In the genomic region with DNA sequence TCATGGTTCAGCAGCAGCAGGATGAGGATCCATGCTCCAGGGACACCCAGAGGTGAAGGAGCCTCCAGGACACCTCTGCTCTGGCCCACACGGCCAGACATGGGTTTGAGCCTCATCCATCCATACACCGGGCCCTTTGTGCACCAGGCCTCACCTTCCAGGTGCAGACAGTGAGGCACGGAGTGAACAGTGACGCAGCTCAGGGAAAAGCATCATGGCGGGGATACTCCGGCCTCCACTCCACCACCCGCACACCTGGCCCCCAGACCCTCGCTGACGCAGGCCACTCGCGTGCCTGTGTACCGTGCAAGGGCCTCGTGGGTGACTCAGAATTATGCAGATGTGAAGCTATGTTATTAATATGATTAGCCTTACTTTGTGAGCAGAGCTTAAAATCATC, we compare ENCODE assay signal across 30 cellular contexts. TPM values are rescaled to one million over a fixed set of nuclear protein-coding genes. Genes with fewer than 3 reads are reported as not detected.
"Had no signal": no experiment of that assay in that cellular context is flagged by ENCODE, and none has a peak within 500 bp of the region (broad histone marks: within the 10 kb centered on the region; RNA-seq: fewer than 3 reads in every experiment).

No MANE protein-coding gene starts in this region.

- H3K4me1 Mint-ChIP-seq: stimulated activated naive B cell treated with anti-CD40 and anti-IgM and Interleukin-4, amounts not matched to agents 10 μg/mL and 1 μg/mL and 100 μg/mL, for 72 hours had no signal

- H3K27ac ChIP-seq: colonic mucosa, epithelial cell of prostate, gastrocnemius medialis, heart left ventricle, parathyroid adenoma, thoracic aorta, tibial nerve, upper lobe of left lung, uterus had no signal

- FAIRE-seq: islet of Langerhans had no signal

- H3K4me1 ChIP-seq: colonic mucosa, gastrocnemius medialis, heart left ventricle, parathyroid adenoma, tibial nerve, upper lobe of left lung, uterus had no signal

- H3K36me3 Mint-ChIP-seq: mesothelial cell of epicardium; stimulated activated naive B cell treated with anti-CD40 and anti-IgM and Interleukin-4, amounts not matched to agents 10 μg/mL and 1 μg/mL and 100 μg/mL, for 72 hours had no signal

- H3K36me3 ChIP-seq: colonic mucosa, gastrocnemius medialis, heart left ventricle, thoracic aorta, tibial nerve, upper lobe of left lung, uterus had no signal

- DNase-seq: colonic mucosa; effector CD8-positive, alpha-beta T cell; endodermal cell; foreskin fibroblast; gastrocnemius medialis; hippocampal formation; kidney glomerular epithelial cell; mesenchymal stem cell; naive B cell; stimulated activated CD4-positive, alpha-beta T cell treated with anti-CD3 and anti-CD28 coated beads, Interleukin-2, amount 100 ng/mL, for 24 hours; stimulated activated CD4-positive, alpha-beta T cell treated with anti-CD3 and anti-CD28 coated beads, Interleukin-4, amount 100 ng/mL, for 4 hours; stimulated activated naive B cell treated with anti-CD40 and anti-IgM and Interleukin-4, amounts not matched to agents 10 μg/mL and 1 μg/mL and 100 μg/mL, for 72 hours; uterus had no signal

- H3K27me3 ChIP-seq: colonic mucosa, tibial nerve, upper lobe of left lung, uterus had no signal

- H3K9me3 ChIP-seq: colonic mucosa, gastrocnemius medialis, uterus had no signal

- H3K9ac ChIP-seq: parathyroid adenoma had no signal

- H3K4me3 ChIP-seq: colonic mucosa, gastrocnemius medialis, heart left ventricle, mucosa of descending colon, smooth muscle cell, thoracic aorta, tibial nerve, upper lobe of left lung, uterus had no signal

- ATAC-seq: esophagus mucosa; gastrocnemius medialis; heart left ventricle; mucosa of descending colon; natural killer cell treated with Interleukin-12 subunit alpha and Interleukin-12 subunit beta and Interleukin-15 and Interleukin-18, amount 100 ng/mL, for 72 hours; sciatic nerve; stimulated activated naive B cell treated with anti-CD40 and anti-IgM and Interleukin-4, amounts not matched to agents 10 μg/mL and 1 μg/mL and 100 μg/mL, for 72 hours had no signal

- H3K27me3 Mint-ChIP-seq: dendritic cell treated with granulocyte-macrophage colony-stimulating factor and Interleukin-4, amounts not matched to agents 40 ng/mL and 50 ng/mL, for 4 days had no signal

- H3K4me3 Mint-ChIP-seq: dendritic cell treated with granulocyte-macrophage colony-stimulating factor and Interleukin-4, amounts not matched to agents 40 ng/mL and 50 ng/mL, for 4 days; endodermal cell; mesothelial cell of epicardium; natural killer cell treated with Interleukin-12 subunit alpha and Interleukin-12 subunit beta and Interleukin-15 and Interleukin-18, amount 100 ng/mL, for 72 hours; neural crest cell; stimulated activated naive B cell treated with anti-CD40 and anti-IgM and Interleukin-4, amounts not matched to agents 10 μg/mL and 1 μg/mL and 100 μg/mL, for 72 hours; stimulated activated naive CD8-positive, alpha-beta T cell treated with anti-CD3 and anti-CD28 coated beads, Interleukin-15, Interleukin-2, amounts not matched to agents 100 ng/mL and 50 ng/mL, for 24 hours had no signal

- H3K27ac Mint-ChIP-seq: dendritic cell treated with granulocyte-macrophage colony-stimulating factor and Interleukin-4, amounts not matched to agents 40 ng/mL and 50 ng/mL, for 4 days; endodermal cell; mesothelial cell of epicardium; naive B cell; natural killer cell treated with Interleukin-12 subunit alpha and Interleukin-12 subunit beta and Interleukin-15 and Interleukin-18, amount 100 ng/mL, for 72 hours; progenitor cell of endocrine pancreas; stimulated activated naive B cell treated with anti-CD40 and anti-IgM and Interleukin-4, amounts not matched to agents 10 μg/mL and 1 μg/mL and 100 μg/mL, for 72 hours; stimulated activated naive CD8-positive, alpha-beta T cell treated with anti-CD3 and anti-CD28 coated beads, Interleukin-15, Interleukin-2, amounts not matched to agents 100 ng/mL and 50 ng/mL, for 24 hours had no signal

RNA-seq across cellular contexts. Expression of a gene that starts 33.3 kb away (rescaled TPM):
- total RNA-seq: natural killer cell treated with Interleukin-12 subunit alpha and Interleukin-12 subunit beta and Interleukin-15 and Interleukin-18, amount 100 ng/mL, for 72 hours had no signal
